ENCODE assay signal across 10 cellular contexts in genomic region chr3:71185733-71186455, GRCh38.
DNase-seq lines count a peak whose midpoint lies in the region; ATAC-seq and TF ChIP-seq lines count a peak whose summit lies in the region.
"Had no signal": no experiment of that assay in that cellular context is flagged by ENCODE, and none has a peak within 500 bp of the region (broad histone marks: within the 10 kb centered on the region; RNA-seq: fewer than 3 reads in every experiment).

No MANE protein-coding gene starts in this region.

- WGBS in lower leg skin, 2 donors: 74 to 86% methylated on average over 3 of the region's 3 CpGs

- POLR2A ChIA-PET in WTC11 (lab: Charles Lee): no interaction called here

- no peak for TF ChIP-seq CTCF in WTC11 (IDR thresholded peaks at IDR 0.05)
- TF ChIP-seq CTCF in foreskin fibroblast (IDR thresholded peaks at IDR 0.05; ENCODE audit: low read depth, low read length): no peak
- TF ChIP-seq CTCF in lower leg skin (IDR thresholded peaks at IDR 0.05): no peak

- no peak overlapping the region for H3K4me3 Mint-ChIP-seq in WTC11

- ATAC-seq in WTC11 (no peak), HG02970 (IDR thresholded peaks at IDR 0.05; ENCODE audit: low FRiP score, unreplicated experiment) (no peak)

- H3K4me1 Mint-ChIP-seq in WTC11: peaks cover 17% of the 10 kb centered on the region

- H3K4me3 ChIP-seq in foreskin fibroblast (ENCODE audit: low read depth in 1 of 2, low read length in 2 of 2) (no peak overlapping the region), lower leg skin (ENCODE audit: low read depth, poor library complexity, severe bottlenecking) (no peak overlapping the region)
- H3K4me3 ChIP-seq: coronary artery had no signal

- peak overlapping the region; percentile 9; the same call in 1 of the 2 replicates for H3K27ac Mint-ChIP-seq in WTC11

- intact Hi-C loops in lower leg skin (cut with DNase I; ENCODE audit: low total_unique reads): no loop called here

- DNase-seq in A172 (ENCODE audit: low spot score) (peak; percentile 35), GM03348 (ENCODE audit: low spot score) (peak; percentile 15), WTC11 (ENCODE audit: low spot score) (no peak), foreskin fibroblast (peak; percentile 29 to 53), lower leg skin (ENCODE audit: low spot score in 2 of 2) (no peak), NCI-H2171 (lab: John Stamatoyannopoulos, UW) (no peak)
- DNase-seq in effector CD8-positive, alpha-beta T cell (lab: John Stamatoyannopoulos, UW): no peak
- DNase-seq: NCI-H1092 had no signal

- CTCF ChIA-PET in WTC11 (lab: Charles Lee): no interaction called here

- no peaks in the 10 kb centered on the region for H3K27me3 Mint-ChIP-seq in WTC11 (ENCODE audit: low read depth)

- H3K9me3 Mint-ChIP-seq in WTC11: no peaks in the 10 kb centered on the region

- no peak for TF ChIP-seq POLR2A in lower leg skin (IDR thresholded peaks at IDR 0.05)

- no peaks in the 10 kb centered on the region for H3K36me3 Mint-ChIP-seq in WTC11

TF ChIP-seq in WTC11, 78 proteins besides CTCF, POLR2A, EP300 and RAD21:
- TF ChIP-seq, protein P1, sequence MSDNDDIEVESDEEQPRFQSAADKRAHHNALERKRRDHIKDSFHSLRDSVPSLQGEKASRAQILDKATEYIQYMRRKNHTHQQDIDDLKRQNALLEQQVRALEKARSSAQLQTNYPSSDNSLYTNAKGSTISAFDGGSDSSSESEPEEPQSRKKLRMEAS (CRISPR knock-in tag; IDR thresholded peaks at IDR 0.05): no peak
- TF ChIP-seq ETV6 (CRISPR knock-in tag; IDR thresholded peaks at IDR 0.05): no peak
- TF ChIP-seq CBFB (CRISPR knock-in tag; IDR thresholded peaks at IDR 0.05; ENCODE audit: low read depth): no peak
- TF ChIP-seq ZNF671 (CRISPR knock-in tag; IDR thresholded peaks at IDR 0.05): no peak
- TF ChIP-seq, protein P2, sequence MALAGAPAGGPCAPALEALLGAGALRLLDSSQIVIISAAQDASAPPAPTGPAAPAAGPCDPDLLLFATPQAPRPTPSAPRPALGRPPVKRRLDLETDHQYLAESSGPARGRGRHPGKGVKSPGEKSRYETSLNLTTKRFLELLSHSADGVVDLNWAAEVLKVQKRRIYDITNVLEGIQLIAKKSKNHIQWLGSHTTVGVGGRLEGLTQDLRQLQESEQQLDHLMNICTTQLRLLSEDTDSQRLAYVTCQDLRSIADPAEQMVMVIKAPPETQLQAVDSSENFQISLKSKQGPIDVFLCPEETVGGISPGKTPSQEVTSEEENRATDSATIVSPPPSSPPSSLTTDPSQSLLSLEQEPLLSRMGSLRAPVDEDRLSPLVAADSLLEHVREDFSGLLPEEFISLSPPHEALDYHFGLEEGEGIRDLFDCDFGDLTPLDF (CRISPR knock-in tag; IDR thresholded peaks at IDR 0.05): no peak
- no peak for TF ChIP-seq ZNF219 (CRISPR knock-in tag; IDR thresholded peaks at IDR 0.05; ENCODE audit: borderline replicate concordance)
- no peak for TF ChIP-seq GRHL2 (CRISPR knock-in tag; IDR thresholded peaks at IDR 0.05; ENCODE audit: insufficient replicate concordance, severe bottlenecking)
- no peak for TF ChIP-seq ATF2 (CRISPR knock-in tag; IDR thresholded peaks at IDR 0.05; ENCODE audit: borderline replicate concordance, low read depth)
- no peak for TF ChIP-seq GABPB1 (CRISPR knock-in tag; IDR thresholded peaks at IDR 0.05)
- TF ChIP-seq ZNF281 (CRISPR knock-in tag; IDR thresholded peaks at IDR 0.05): no peak
- TF ChIP-seq ZNF396 (CRISPR knock-in tag; IDR thresholded peaks at IDR 0.05; ENCODE audit: borderline replicate concordance): no peak
- no peak for TF ChIP-seq NFYB (CRISPR knock-in tag; conservative IDR thresholded peaks at IDR 0.05; ENCODE audit: low read depth)
- TF ChIP-seq, protein P3, sequence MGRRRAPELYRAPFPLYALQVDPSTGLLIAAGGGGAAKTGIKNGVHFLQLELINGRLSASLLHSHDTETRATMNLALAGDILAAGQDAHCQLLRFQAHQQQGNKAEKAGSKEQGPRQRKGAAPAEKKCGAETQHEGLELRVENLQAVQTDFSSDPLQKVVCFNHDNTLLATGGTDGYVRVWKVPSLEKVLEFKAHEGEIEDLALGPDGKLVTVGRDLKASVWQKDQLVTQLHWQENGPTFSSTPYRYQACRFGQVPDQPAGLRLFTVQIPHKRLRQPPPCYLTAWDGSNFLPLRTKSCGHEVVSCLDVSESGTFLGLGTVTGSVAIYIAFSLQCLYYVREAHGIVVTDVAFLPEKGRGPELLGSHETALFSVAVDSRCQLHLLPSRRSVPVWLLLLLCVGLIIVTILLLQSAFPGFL (CRISPR knock-in tag; IDR thresholded peaks at IDR 0.05; ENCODE audit: borderline replicate concordance): no peak
- no peak for TF ChIP-seq ZNF532 (CRISPR knock-in tag; IDR thresholded peaks at IDR 0.05; ENCODE audit: borderline replicate concordance)

Comparison
In these comparisons a context has a peak if more than half of its experiments do, and no peak if none do; other contexts are left out.
1. DNase-seq: peak in A172 (single experiment), GM03348 (single experiment) and foreskin fibroblast (2 of 2); none in WTC11 (single experiment), lower leg skin (0 of 2), NCI-H2171 (single experiment) and effector CD8-positive, alpha-beta T cell (single experiment).